In the genomic region with DNA sequence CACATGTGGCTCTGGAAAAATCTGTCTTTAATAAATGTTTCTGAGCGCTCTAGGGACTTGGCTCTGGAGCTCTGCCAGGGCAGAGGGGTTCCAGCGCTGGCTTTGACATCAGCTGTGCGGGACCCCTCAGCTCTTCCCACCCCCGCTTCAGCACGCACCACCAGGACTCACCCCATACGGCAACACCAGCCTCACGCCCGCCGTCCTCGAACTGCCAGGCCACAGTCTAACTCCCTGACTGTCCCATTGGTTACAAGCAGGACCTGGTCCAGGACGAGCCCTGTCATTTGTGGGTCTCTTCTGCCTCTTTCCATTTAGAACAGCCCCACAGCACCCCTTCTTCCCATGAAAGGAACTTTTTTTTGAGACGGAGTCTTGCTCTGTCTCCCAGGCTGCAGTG, we compare ENCODE assay signal across 18 cellular contexts.
DNase-seq lines count a peak whose midpoint lies in the region; ATAC-seq and TF ChIP-seq lines count a peak whose summit lies in the region.
"Had no signal": no experiment of that assay in that cellular context is flagged by ENCODE, and none has a peak within 500 bp of the region (broad histone marks: within the 10 kb centered on the region; RNA-seq: fewer than 3 reads in every experiment).

No MANE protein-coding gene starts in this region.

- H3K4me1 ChIP-seq in right cardiac atrium (ENCODE audit: control insufficient read depth, insufficient read depth, low read length) (no peaks in the 10 kb centered on the region), osteoblast (ENCODE audit: insufficient read depth, low read length) (no peaks in the 10 kb centered on the region), aorta (ENCODE audit: control insufficient read depth in 1 of 2, insufficient read depth in 2 of 2, low read length in 2 of 2) (no peaks in the 10 kb centered on the region)

- H3K27ac ChIP-seq in right cardiac atrium (ENCODE audit: low read length) (no peak overlapping the region), osteoblast (ENCODE audit: low read depth, low read length) (no peak overlapping the region), aorta (ENCODE audit: low read depth in 1 of 2, low read length in 2 of 2) (no peak overlapping the region)
- H3K27ac ChIP-seq: BLaER1, RWPE1, SK-N-MC had no signal

- H3K4me2 ChIP-seq in osteoblast (ENCODE audit: insufficient read depth, low read length), result no peak overlapping the region
- H3K4me2 ChIP-seq: BLaER1 had no signal

- peaks cover 12% of the 10 kb centered on the region for H3K9me3 Mint-ChIP-seq in glutamatergic neuron (ENCODE audit: unreplicated experiment)
- H3K9me3 Mint-ChIP-seq: CD4-positive, alpha-beta T cell had no signal

- no peaks in the 10 kb centered on the region for H3K79me2 ChIP-seq in osteoblast (ENCODE audit: insufficient read depth, low read length)

- H3K4me3 ChIP-seq in right cardiac atrium (ENCODE audit: low read length), result no peak overlapping the region
- H3K4me3 ChIP-seq in osteoblast (ENCODE audit: insufficient read depth, low read length), result no peak overlapping the region
- no peak overlapping the region for H3K4me3 ChIP-seq in aorta (ENCODE audit: low read length in 2 of 2)
- H3K4me3 ChIP-seq: BLaER1, MG63, SK-N-MC had no signal

- no peaks in the 10 kb centered on the region for H3K9me3 ChIP-seq in right cardiac atrium (ENCODE audit: control insufficient read depth, low read length)
- no peaks in the 10 kb centered on the region for H3K9me3 ChIP-seq in osteoblast (ENCODE audit: low read depth, low read length)
- peaks cover 2% of the 10 kb centered on the region for H3K9me3 ChIP-seq in aorta (ENCODE audit: control insufficient read depth, low read length)
- H3K9me3 ChIP-seq: MG63 had no signal

- peaks cover 13% of the 10 kb centered on the region for H3K4me1 Mint-ChIP-seq in glutamatergic neuron (ENCODE audit: low read depth, unreplicated experiment)

- intact Hi-C loops in left ventricle myocardium superior (cut with micrococcal nuclease) (no loop called here), right cardiac atrium (cut with DNase I) (no loop called here), aorta (cut with DNase I) (no loop called here)

- peaks cover 15% of the 10 kb centered on the region for H3K36me3 Mint-ChIP-seq in glutamatergic neuron (ENCODE audit: unreplicated experiment)

- DNase-seq in left ventricle myocardium superior, result peak; percentile 23
- DNase-seq in right cardiac atrium, result no peak
- peak; percentile 16 for DNase-seq in glutamatergic neuron
- DNase-seq in osteoblast (ENCODE audit: insufficient read length, low spot score, missing footprints), result peak; percentile 27
- DNase-seq in aorta, result peak; percentile 32 to 51
- no peak for DNase-seq in midbrain (lab: John Stamatoyannopoulos, UW)
- DNase-seq in GOT3 (lab: John Stamatoyannopoulos, UW), result no peak
- DNase-seq: CD4-positive, alpha-beta T cell; H9; KBM-7; MG63; NCI-H2029 treated with DMSO at 0.1 percent for 48 hours; NCI-H526 treated with DMSO at 0.1 percent for 48 hours; SIG-M5 had no signal

- H3K36me3 ChIP-seq in osteoblast (ENCODE audit: insufficient read depth, low read length) (no peaks in the 10 kb centered on the region), aorta (ENCODE audit: control insufficient read depth in 1 of 2, insufficient read depth in 2 of 2, low read length in 1 of 2) (no peaks in the 10 kb centered on the region)
- H3K36me3 ChIP-seq: BLaER1, MG63 had no signal

- no peak overlapping the region for H3K4me3 Mint-ChIP-seq in glutamatergic neuron (ENCODE audit: unreplicated experiment)
- H3K4me3 Mint-ChIP-seq: CD4-positive, alpha-beta T cell; H9 had no signal

- no peak overlapping the region for H2AFZ ChIP-seq in osteoblast (ENCODE audit: low read length)

- WGBS in right cardiac atrium, result 86% methylated on average over 12 of the region's 12 CpGs
- 51 to 74% methylated on average over 12 of the region's 12 CpGs for WGBS in aorta, 2 donors

- no peaks in the 10 kb centered on the region for H3K27me3 ChIP-seq in right cardiac atrium (ENCODE audit: control insufficient read depth, insufficient read depth)
- peaks cover 4% of the 10 kb centered on the region for H3K27me3 ChIP-seq in osteoblast (ENCODE audit: insufficient read depth, low read length)
- no peaks in the 10 kb centered on the region for H3K27me3 ChIP-seq in aorta (ENCODE audit: control insufficient read depth in 1 of 2, insufficient read depth in 2 of 2, low read length in 1 of 2)
- H3K27me3 ChIP-seq: BLaER1, MG63 had no signal

- ATAC-seq in left ventricle myocardium superior (no peak), right cardiac atrium (no peak), aorta (ENCODE audit: low FRiP score) (no peak), GM21381 (IDR thresholded peaks at IDR 0.05; ENCODE audit: unreplicated experiment) (no peak)

- no peak for TF ChIP-seq CTCF in glutamatergic neuron (IDR thresholded peaks at IDR 0.05; ENCODE audit: partially characterized antibody, unreplicated experiment)
- no peak for TF ChIP-seq CTCF in osteoblast (IDR thresholded peaks at IDR 0.05; ENCODE audit: extremely low read depth, low read depth, low read length)

- H3K27ac Mint-ChIP-seq in glutamatergic neuron (ENCODE audit: unreplicated experiment), result no peak overlapping the region
- H3K27ac Mint-ChIP-seq: CD4-positive, alpha-beta T cell had no signal

- peaks cover 6% of the 10 kb centered on the region for H3K27me3 Mint-ChIP-seq in glutamatergic neuron (ENCODE audit: unreplicated experiment)
- H3K27me3 Mint-ChIP-seq: CD4-positive, alpha-beta T cell had no signal

- no peaks in the 10 kb centered on the region for H4K20me1 ChIP-seq in osteoblast (ENCODE audit: insufficient read depth, low read length)
- H4K20me1 ChIP-seq: BLaER1 had no signal

Comparison
In these comparisons a context has a peak if more than half of its experiments do, and no peak if none do; other contexts are left out.
1. DNase-seq: peak in left ventricle myocardium superior (single experiment), glutamatergic neuron (single experiment), osteoblast (single experiment) and aorta (2 of 2); none in right cardiac atrium (0 of 3), midbrain (single experiment) and GOT3 (single experiment).